Comparison of ENCODE assay signal across 15 cellular contexts in genomic region chr1:213303286-213303685, GRCh38.
A peak's percentile ranks its signal among the peaks of the same experiment; 100 is the strongest.
DNase-seq lines count a peak whose midpoint lies in the region; TF ChIP-seq lines count a peak whose summit lies in the region.
"Had no signal": no experiment of that assay in that cellular context is flagged by ENCODE, and none has a peak within 500 bp of the region (broad histone marks: within the 10 kb centered on the region; RNA-seq: fewer than 3 reads in every experiment).

No MANE protein-coding gene starts in this region.

- H3K4me3 ChIP-seq in LNCaP clone FGC (ENCODE audit: low read depth, low read length) (0 out of 2 replicates have a peak overlapping the region, but pooled peaks have one; percentile 13), endodermal cell (ENCODE audit: low read length) (no peak overlapping the region)
- H3K4me3 ChIP-seq: tibial artery had no signal

- no peak overlapping the region for H3K4me3 Mint-ChIP-seq in endodermal cell
- H3K4me3 Mint-ChIP-seq: activated naive CD8-positive, alpha-beta T cell treated with anti-CD3 and anti-CD28 coated beads, Interleukin-2, amount 10 ng/mL, durations not matched to agents 7 days and 5 days; naive thymus-derived CD8-positive, alpha-beta T cell had no signal

- H3K27ac ChIP-seq in endodermal cell (ENCODE audit: low read depth, low read length): no peak overlapping the region
- H3K27ac ChIP-seq: tibial artery had no signal

- H3K36me3 ChIP-seq in endodermal cell (ENCODE audit: control insufficient read depth, insufficient read depth, low read length): no peaks in the 10 kb centered on the region
- H3K36me3 ChIP-seq: tibial artery had no signal

- no peaks in the 10 kb centered on the region for H3K9me3 Mint-ChIP-seq in endodermal cell
- H3K9me3 Mint-ChIP-seq: activated naive CD8-positive, alpha-beta T cell treated with anti-CD3 and anti-CD28 coated beads, Interleukin-2, amount 10 ng/mL, durations not matched to agents 7 days and 5 days had no signal

- WGBS in endodermal cell (ENCODE audit: insufficient coverage in 1 of 2, insufficient read length in 1 of 2), 2 experiments: 49 to 79% methylated on average over 2 to 8 of the region's 8 CpGs

- DNase-seq in DMS53 treated with DMSO at 0.1 percent for 48 hours (lab: John Stamatoyannopoulos, UW; ENCODE audit: unreplicated experiment) (peak; percentile 13), LNCaP clone FGC (ENCODE audit: low read depth) (no peak), endodermal cell (peak; percentile 70), mucosa of gallbladder (ENCODE audit: low spot score) (peak; percentile 28), NCI-H2227 treated with DMSO at 0.1 percent for 48 hours (lab: John Stamatoyannopoulos, UW) (no peak), T1000 (lab: John Stamatoyannopoulos, UW) (no peak), medulla oblongata (ENCODE audit: extremely low spot score) (no peak), GDM1 (lab: John Stamatoyannopoulos, UW) (no peak)
- DNase-seq: activated CD4-positive, alpha-beta T cell treated with anti-CD3 and anti-CD28 coated beads for 4 hours; activated naive CD8-positive, alpha-beta T cell treated with anti-CD3 and anti-CD28 coated beads, Interleukin-2, amount 10 ng/mL, durations not matched to agents 7 days and 5 days; naive thymus-derived CD8-positive, alpha-beta T cell; NCI-H1105 treated with DMSO at 0.1 percent for 48 hours; NCI-H226; stimulated activated CD4-positive, alpha-beta T cell treated with anti-CD3 and anti-CD28 coated beads, Interleukin-2, amount 100 ng/mL, for 24 hours; tibial artery had no signal

- peaks cover 7% of the 10 kb centered on the region for H3K4me1 Mint-ChIP-seq in endodermal cell
- H3K4me1 Mint-ChIP-seq: activated naive CD8-positive, alpha-beta T cell treated with anti-CD3 and anti-CD28 coated beads, Interleukin-2, amount 10 ng/mL, durations not matched to agents 7 days and 5 days; naive thymus-derived CD8-positive, alpha-beta T cell had no signal

- no peaks in the 10 kb centered on the region for H3K4me1 ChIP-seq in endodermal cell (ENCODE audit: control insufficient read depth, insufficient read depth, low read length)

- H3K27me3 ChIP-seq in endodermal cell (ENCODE audit: control insufficient read depth, insufficient read depth, low read length, poor library complexity, severe bottlenecking): no peaks in the 10 kb centered on the region
- H3K27me3 ChIP-seq: tibial artery had no signal

- no peak overlapping the region for H3K9ac ChIP-seq in endodermal cell (ENCODE audit: extremely low read depth, low read length, poor library complexity, severe bottlenecking)

- no peaks in the 10 kb centered on the region for H3K9me3 ChIP-seq in endodermal cell (ENCODE audit: control insufficient read depth, low read length)
- H3K9me3 ChIP-seq: tibial artery had no signal

- H3K27me3 Mint-ChIP-seq in endodermal cell (ENCODE audit: insufficient read depth): no peaks in the 10 kb centered on the region

- H3K27ac Mint-ChIP-seq in endodermal cell: no peak overlapping the region
- H3K27ac Mint-ChIP-seq: activated naive CD8-positive, alpha-beta T cell treated with anti-CD3 and anti-CD28 coated beads, Interleukin-2, amount 10 ng/mL, durations not matched to agents 7 days and 5 days; naive thymus-derived CD8-positive, alpha-beta T cell had no signal

- TF ChIP-seq CTCF in LNCaP clone FGC (IDR thresholded peaks at IDR 0.05; ENCODE audit: control insufficient read depth, extremely low read depth, insufficient read depth): no peak
- no peak for TF ChIP-seq CTCF in endodermal cell (conservative IDR thresholded peaks at IDR 0.05)

- H3K36me3 Mint-ChIP-seq in endodermal cell (ENCODE audit: low read depth): no peaks in the 10 kb centered on the region
- H3K36me3 Mint-ChIP-seq: activated naive CD8-positive, alpha-beta T cell treated with anti-CD3 and anti-CD28 coated beads, Interleukin-2, amount 10 ng/mL, durations not matched to agents 7 days and 5 days; naive thymus-derived CD8-positive, alpha-beta T cell had no signal

Comparison
In these comparisons a context has a peak if more than half of its experiments do, and no peak if none do; other contexts are left out.
1. DNase-seq: peak in DMS53 treated with DMSO at 0.1 percent for 48 hours (single experiment), endodermal cell (single experiment) and mucosa of gallbladder (single experiment); none in LNCaP clone FGC (single experiment), NCI-H2227 treated with DMSO at 0.1 percent for 48 hours (single experiment), T1000 (single experiment), medulla oblongata (single experiment) and GDM1 (single experiment).